20 cellular contexts compared by ENCODE assay signal in genomic region chr4:79886557-79886956, GRCh38.
DNase-seq lines count a peak whose midpoint lies in the region; ATAC-seq, FAIRE-seq and TF ChIP-seq lines count a peak whose summit lies in the region.
"Had no signal": no experiment of that assay in that cellular context is flagged by ENCODE, and none has a peak within 500 bp of the region (broad histone marks: within the 10 kb centered on the region; RNA-seq: fewer than 3 reads in every experiment).

No MANE protein-coding gene starts in this region.

- TF ChIP-seq POLR2A in HepG2 (IDR thresholded peaks at IDR 0.05; ENCODE audit: insufficient read depth in 1 of 2, low read depth in 2 of 2, low read length in 2 of 2) (no peak), right lobe of liver (IDR thresholded peaks at IDR 0.05) (no peak)

- FAIRE-seq in HepG2 (lab: Jason Lieb, UNC): no peak
- peak; percentile 17 for FAIRE-seq in kidney (lab: Jason Lieb, UNC)
- FAIRE-seq: G401.6, GM12891, H54, HTR-8/SVneo had no signal

- TF ChIP-seq RAD21 in HepG2 (CRISPR knock-in tag; IDR thresholded peaks at IDR 0.05): no peak

- no peak overlapping the region for H2AFZ ChIP-seq in HepG2 (ENCODE audit: low read length)
- H2AFZ ChIP-seq: GM23248 had no signal

- H3K4me1 ChIP-seq in HepG2 (ENCODE audit: insufficient read depth, low read length) (no peaks in the 10 kb centered on the region), right lobe of liver (no peaks in the 10 kb centered on the region), kidney (ENCODE audit: control insufficient read depth in 1 of 2, insufficient read depth in 1 of 2, low read depth in 1 of 2, low read length in 2 of 2) (no peaks in the 10 kb centered on the region), subcutaneous abdominal adipose tissue (ENCODE audit: control insufficient read depth in 5 of 5, insufficient read depth in 5 of 5, low read length in 5 of 5) (peaks cover 0 to 14% (median 6%) of the 10 kb centered on the region in 5 donors)

- H3K9me3 ChIP-seq in HepG2 (ENCODE audit: low read length) (no peaks in the 10 kb centered on the region), right lobe of liver (no peaks in the 10 kb centered on the region), kidney (ENCODE audit: control insufficient read depth in 1 of 2, low read length in 2 of 2) (no peaks in the 10 kb centered on the region), subcutaneous abdominal adipose tissue (ENCODE audit: control insufficient read depth in 5 of 5, low read length in 5 of 5) (no peaks in the 10 kb centered on the region)
- H3K9me3 ChIP-seq: BLaER1 had no signal

- H3K4me2 ChIP-seq in HepG2 (ENCODE audit: low read depth, low read length): no peak overlapping the region
- H3K4me2 ChIP-seq: BLaER1 had no signal

- CTCF ChIA-PET in HepG2 (lab: Yijun Ruan, JAX; ENCODE audit: low intra/inter-chr PET ratio, low total read pairs): no interaction called here

- no peaks in the 10 kb centered on the region for H4K20me1 ChIP-seq in HepG2 (ENCODE audit: insufficient read depth, low read length)
- H4K20me1 ChIP-seq: BLaER1 had no signal

- TF ChIP-seq EP300 in HepG2 (IDR thresholded peaks at IDR 0.05; ENCODE audit: low read depth in 2 of 2, low read length in 2 of 2) (no peak), HepG2 (CRISPR knock-in tag; IDR thresholded peaks at IDR 0.05; ENCODE audit: borderline replicate concordance) (no peak)

- no peaks in the 10 kb centered on the region for H3K36me3 ChIP-seq in HepG2 (replicated peaks in 1 of 2; ENCODE audit: control insufficient read depth in 1 of 2, insufficient read depth in 2 of 2, low read length in 2 of 2)
- no peaks in the 10 kb centered on the region for H3K36me3 ChIP-seq in right lobe of liver
- H3K36me3 ChIP-seq in kidney (ENCODE audit: control insufficient read depth in 1 of 2, insufficient read depth in 2 of 2, low read length in 2 of 2): no peaks in the 10 kb centered on the region
- H3K36me3 ChIP-seq in subcutaneous abdominal adipose tissue (ENCODE audit: control insufficient read depth in 5 of 5, insufficient read depth in 5 of 5, low read length in 5 of 5): no peaks in the 10 kb centered on the region
- H3K36me3 ChIP-seq: BLaER1 had no signal

- ATAC-seq in HepG2: no peak
- no peak for ATAC-seq in right lobe of liver
- ATAC-seq: HCT116 had no signal

- H3K4me3 ChIP-seq in HepG2 (replicated peaks in 1 of 3; ENCODE audit: insufficient read depth in 1 of 3, low read depth in 2 of 3, low read length in 3 of 3) (no peak overlapping the region), right lobe of liver (no peak overlapping the region), kidney (ENCODE audit: low read length in 2 of 2) (no peak overlapping the region), subcutaneous abdominal adipose tissue (ENCODE audit: low read depth in 1 of 5, low read length in 5 of 5) (no peak overlapping the region)
- H3K4me3 ChIP-seq: BLaER1, GM23248 had no signal

- no peak for TF ChIP-seq CTCF in HepG2 (CRISPR knock-in tag; IDR thresholded peaks at IDR 0.05)
- no peak for TF ChIP-seq CTCF in right lobe of liver (IDR thresholded peaks at IDR 0.05)
- no peak for TF ChIP-seq CTCF in kidney (IDR thresholded peaks at IDR 0.05; ENCODE audit: borderline replicate concordance, extremely low read depth, insufficient read depth)

- BruUV-seq in HepG2 (replicated peaks; lab: Mats Ljungman, UMichigan): no TSS peak

- DNase-seq in DMS 273 (lab: John Stamatoyannopoulos, UW; ENCODE audit: unreplicated experiment) (peak; percentile 4), DMS 273 treated with DMSO at 0.1 percent for 48 hours (lab: John Stamatoyannopoulos, UW) (no peak), HepG2 (ENCODE audit: low spot score) (no peak), right lobe of liver (no peak), kidney (no peak), DMS153 treated with DMSO at 0.1 percent for 48 hours (lab: John Stamatoyannopoulos, UW; ENCODE audit: unreplicated experiment) (no peak), AG20443 (ENCODE audit: low spot score) (no peak)
- DNase-seq: AML-193; CD8-positive, alpha-beta memory T cell; DMS79 treated with DMSO at 0.1 percent for 48 hours; EL; GM23248 had no signal

- POLR2A ChIA-PET in HepG2 (lab: Yijun Ruan, JAX): no interaction called here

- WGBS in HepG2 (ENCODE audit: low lambda C conversion rate): 6% methylated on average over 1 of the region's 1 CpG
- whole genome bisulfite sequencing in right lobe of liver (ENCODE audit: insufficient coverage, low coverage, low lambda C conversion rate, missing lambda C conversion rate): 50% methylated on average over 1 of the region's 1 CpG

- no peaks in the 10 kb centered on the region for H3K79me2 ChIP-seq in HepG2 (ENCODE audit: insufficient read depth, low read length)

- H3K27me3 ChIP-seq in HepG2 (ENCODE audit: control insufficient read depth in 1 of 2, insufficient read depth in 2 of 2, low read length in 2 of 2) (no peaks in the 10 kb centered on the region), right lobe of liver (no peaks in the 10 kb centered on the region), subcutaneous abdominal adipose tissue (ENCODE audit: control insufficient read depth in 5 of 5, insufficient read depth in 4 of 5, low read length in 5 of 5) (no peaks in the 10 kb centered on the region)
- H3K27me3 ChIP-seq: BLaER1 had no signal

- in situ Hi-C loops in HepG2 (cut with HindIII; ENCODE audit: extremely low pct_ligation_motif_present, low pct_unique_long_range_greater_than_20kb): no loop called here

- H3K27ac ChIP-seq in HepG2 (ENCODE audit: extremely low read length, insufficient read depth, low read length) (no peak overlapping the region), right lobe of liver (no peak overlapping the region), kidney (ENCODE audit: low read depth in 2 of 2, low read length in 2 of 2) (no peak overlapping the region), subcutaneous abdominal adipose tissue (ENCODE audit: low read depth, low read length) (peak overlapping the region; percentile 23)
- H3K27ac ChIP-seq: 22Rv1, BLaER1, GM23248 had no signal

- intact Hi-C loops in HepG2 (cut with micrococcal nuclease; ENCODE audit: unreplicated experiment): no loop called here
- intact Hi-C loops in right lobe of liver (cut with DNase I): no loop called here
- intact Hi-C loops in kidney (cut with DNase I): no loop called here

- H3K9ac ChIP-seq in HepG2 (ENCODE audit: insufficient read depth, low read depth, low read length) (no peak overlapping the region), kidney (ENCODE audit: low read length in 2 of 2) (no peak overlapping the region), subcutaneous abdominal adipose tissue (ENCODE audit: low read length in 5 of 5) (peak overlapping the region in 1 of 5 donors; percentile 37)
- H3K9ac ChIP-seq: BLaER1, GM23248 had no signal

TF ChIP-seq in HepG2, 621 proteins besides CTCF, POLR2A, EP300 and RAD21:
- no peak for TF ChIP-seq GMEB2 (CRISPR knock-in tag; IDR thresholded peaks at IDR 0.05; ENCODE audit: low read depth)
- TF ChIP-seq ATF3 (CRISPR knock-in tag; IDR thresholded peaks at IDR 0.05): no peak
- 0 out of 2 replicates have a peak, but pooled peaks have one; percentile 14 for TF ChIP-seq BCL6 (CRISPR knock-in tag; IDR thresholded peaks at IDR 0.05)
